Comparison of ENCODE assay signal across 23 cellular contexts in genomic region chr1:173014145-173014544, GRCh38. TPM values are rescaled to one million over a fixed set of nuclear protein-coding genes. Genes with fewer than 3 reads are reported as not detected.
"Had no signal": no experiment of that assay in that cellular context is flagged by ENCODE, and none has a peak within 500 bp of the region (broad histone marks: within the 10 kb centered on the region; RNA-seq: fewer than 3 reads in every experiment).

No MANE protein-coding gene starts in this region.

- DNase-seq: effector memory CD8-positive, alpha-beta T cell; gastrocnemius medialis; heart right ventricle; hypothalamus; kidney glomerular epithelial cell; mesendoderm; naive B cell; occipital lobe; pancreas; right cardiac atrium; small intestine; stimulated activated CD4-positive, alpha-beta T cell treated with anti-CD3 and anti-CD28 coated beads, Interleukin-12 subunit alpha, Interleukin-12 subunit beta, amount 100 ng/mL, for 4 hours; stimulated activated naive CD4-positive, alpha-beta T cell; stomach; substantia nigra; transverse colon had no signal

- H3K9me3 ChIP-seq: esophagus muscularis mucosa, gastrocnemius medialis, heart right ventricle, pancreas, stomach, thoracic aorta, transverse colon had no signal

- ATAC-seq: effector memory CD8-positive, alpha-beta T cell; gastrocnemius medialis; heart right ventricle; pancreas; right cardiac atrium had no signal

- H3K36me3 Mint-ChIP-seq: naive B cell had no signal

- H3K4me3 ChIP-seq: esophagus muscularis mucosa, gastrocnemius medialis, heart right ventricle, pancreas, stomach, thoracic aorta, transverse colon had no signal

- H3K4me1 ChIP-seq: gastrocnemius medialis, pancreas had no signal

- H3K27ac Mint-ChIP-seq: effector memory CD8-positive, alpha-beta T cell; naive B cell; nephron; progenitor cell of endocrine pancreas had no signal

- H3K4me1 Mint-ChIP-seq: nephron had no signal

- H3K27ac ChIP-seq: epithelial cell of prostate, esophagus muscularis mucosa, gastrocnemius medialis, heart right ventricle, pancreas, stomach, thoracic aorta, transverse colon had no signal

- H3K27me3 Mint-ChIP-seq: naive B cell, progenitor cell of endocrine pancreas had no signal

- H3K4me3 Mint-ChIP-seq: effector memory CD8-positive, alpha-beta T cell; naive B cell; nephron had no signal

- H3K27me3 ChIP-seq: esophagus muscularis mucosa, gastrocnemius medialis, heart right ventricle, pancreas, stomach, transverse colon had no signal

- H3K36me3 ChIP-seq: esophagus muscularis mucosa, gastrocnemius medialis, heart right ventricle, pancreas, stomach, thoracic aorta, transverse colon had no signal

- H3K9me3 Mint-ChIP-seq: effector memory CD8-positive, alpha-beta T cell; naive B cell; nephron had no signal

RNA-seq across cellular contexts. Expression of gene TNFSF18, which starts 36.6 kb away (rescaled TPM):
- total RNA-seq: gastrocnemius medialis, progenitor cell of endocrine pancreas, right cardiac atrium, stomach, transverse colon had no signal
- polyA plus RNA-seq: liver, pancreas, right cardiac atrium, urinary bladder had no signal
